In the genomic region with DNA sequence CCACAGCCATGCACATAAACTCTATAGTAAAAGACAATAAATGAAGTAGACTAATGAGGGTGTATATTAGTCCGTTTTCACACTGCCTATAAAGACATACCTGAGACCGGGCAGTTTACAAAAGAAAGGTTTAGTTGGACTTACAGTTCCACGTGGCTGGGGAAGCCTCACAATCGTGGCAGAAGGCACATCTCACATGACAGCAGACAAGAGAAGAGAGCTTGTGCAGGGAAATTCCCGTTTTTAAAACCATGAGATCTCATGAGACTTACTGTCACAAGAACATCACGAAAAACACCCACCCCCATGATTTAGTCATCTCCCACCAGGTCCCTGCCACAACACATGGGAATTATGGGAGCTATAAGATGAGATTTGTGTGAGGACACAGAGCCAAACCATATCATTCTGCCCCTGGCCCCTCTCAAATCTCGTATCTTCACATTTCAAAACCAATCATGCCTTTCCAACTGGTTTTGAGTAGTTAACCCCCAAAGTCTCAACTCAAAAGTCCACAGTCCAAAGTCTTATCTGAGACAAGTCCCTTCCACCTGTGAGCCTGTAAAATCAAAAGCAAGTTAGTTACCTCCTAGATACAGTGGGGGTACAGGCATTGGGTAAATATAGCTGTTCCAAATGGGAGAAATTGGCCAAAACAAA, we compare ENCODE assay signal across 8 cellular contexts. TPM values are rescaled to one million over a fixed set of nuclear protein-coding genes. Genes with fewer than 3 reads are reported as not detected.
DNase-seq lines count a peak whose midpoint lies in the region; ATAC-seq and TF ChIP-seq lines count a peak whose summit lies in the region.
"Not testable (repeated sequence)": the region's sequence is repeated elsewhere in the genome, so short reads cannot be mapped to it uniquely, and the experiment has no call there.

No MANE protein-coding gene starts in this region.

- H3K27me3 Mint-ChIP-seq in CD14-positive monocyte (ENCODE audit: low read depth in 3 of 3); memory B cell: not testable (repeated sequence)

- intact Hi-C loops in CD14-positive monocyte (cut with micrococcal nuclease), result not testable (repeated sequence)

- DNase-seq in CD14-positive monocyte (ENCODE audit: low spot score), result not testable (repeated sequence)
- peak; percentile 18 for DNase-seq in NAMALWA (ENCODE audit: low spot score)
- peak in 1 of 2 donors; percentile 12 for DNase-seq in memory B cell (ENCODE audit: low spot score in 2 of 2)

- not testable (repeated sequence) for H3K9me3 Mint-ChIP-seq in CD14-positive monocyte, memory B cell

- H3K4me1 Mint-ChIP-seq in CD14-positive monocyte (peaks cover 57% of the 10 kb centered on the region), memory B cell (peaks cover 59% of the 10 kb centered on the region)

- not testable (repeated sequence) for TF ChIP-seq CTCF in CD14-positive monocyte (IDR thresholded peaks at IDR 0.05)

- H3K36me3 Mint-ChIP-seq in CD14-positive monocyte (peaks cover 32 to 37% of the 10 kb centered on the region in 2 donors), memory B cell (peaks cover 26% of the 10 kb centered on the region)

- ATAC-seq in GM18868 (IDR thresholded peaks at IDR 0.05; ENCODE audit: unreplicated experiment), result peak; percentile 69
- peak; percentile 57 for ATAC-seq in GM19463 (IDR thresholded peaks at IDR 0.05; ENCODE audit: unreplicated experiment)
- peak; percentile 42 for ATAC-seq in GM21825 (IDR thresholded peaks at IDR 0.05; ENCODE audit: unreplicated experiment)
- peak; percentile 42 for ATAC-seq in HG02973 (IDR thresholded peaks at IDR 0.05; ENCODE audit: unreplicated experiment)
- ATAC-seq in HG03354 (IDR thresholded peaks at IDR 0.05; ENCODE audit: poor library complexity, severe bottlenecking, unreplicated experiment), result peak; percentile 63
- peak; percentile 84 for ATAC-seq in memory B cell (ENCODE audit: low read depth)

- H3K27ac Mint-ChIP-seq in CD14-positive monocyte (peak overlapping the region; percentile 54 to 81 (median 68)), memory B cell (peak overlapping the region; percentile 94)

- peak overlapping the region in 1 of 2 donors; percentile 64 for H3K4me3 Mint-ChIP-seq in CD14-positive monocyte
- H3K4me3 Mint-ChIP-seq in memory B cell, result not testable (repeated sequence)

RNA-seq across cellular contexts. Expression of a gene that starts 21.6 kb away (rescaled TPM):
- 10 to 100 TPM; 13.1 to 18.1 TPM for polyA plus RNA-seq in CD14-positive monocyte
